In the genomic region with DNA sequence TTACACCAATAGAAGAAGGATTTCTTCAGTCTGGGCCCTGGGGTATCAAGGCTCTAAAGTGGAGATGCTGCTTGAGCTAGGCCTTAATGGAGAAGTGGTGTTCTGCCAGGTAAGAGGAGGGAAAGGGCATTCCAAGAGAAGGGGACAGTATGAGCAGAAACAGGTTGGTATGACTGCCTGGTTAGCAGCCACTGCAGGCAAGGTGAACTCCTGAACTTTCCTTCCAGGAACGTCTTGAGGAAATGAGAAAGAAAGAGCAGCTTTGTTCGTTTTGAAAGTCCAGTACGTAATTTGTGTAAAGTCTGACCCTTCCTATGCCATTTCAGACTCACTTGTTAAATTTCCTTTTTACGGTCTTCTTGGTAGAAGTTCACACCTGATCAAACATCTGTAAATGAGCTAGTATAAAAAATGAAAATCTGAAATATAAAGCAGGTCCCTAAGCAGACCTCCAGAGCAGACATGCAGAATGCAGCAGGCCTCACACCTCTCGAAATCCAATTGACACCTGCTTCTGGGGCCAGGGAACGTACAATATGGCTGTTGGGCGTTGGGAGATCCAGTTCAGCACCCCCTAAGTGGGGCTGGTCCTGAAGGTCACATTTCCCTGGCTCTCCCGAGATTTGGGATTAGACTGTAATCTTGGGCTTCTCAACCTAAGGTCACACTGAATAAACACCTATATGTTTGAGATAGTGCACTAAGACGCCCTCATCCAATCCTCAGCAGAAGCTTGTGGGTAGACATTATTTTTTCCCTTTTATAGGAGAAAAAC, we compare ENCODE assay signal across 19 cellular contexts. TPM values are rescaled to one million over a fixed set of nuclear protein-coding genes. Genes with fewer than 3 reads are reported as not detected.
DNase-seq lines count a peak whose midpoint lies in the region; ATAC-seq, FAIRE-seq and TF ChIP-seq lines count a peak whose summit lies in the region.
"Had no signal": no experiment of that assay in that cellular context is flagged by ENCODE, and none has a peak within 500 bp of the region (broad histone marks: within the 10 kb centered on the region; RNA-seq: fewer than 3 reads in every experiment).

No MANE protein-coding gene starts in this region.

- H3K9ac ChIP-seq in endothelial cell of umbilical vein (replicated peaks; ENCODE audit: extremely low read depth, insufficient read depth, low read length), result no peak overlapping the region
- H3K9ac ChIP-seq: GM23248 had no signal

- FAIRE-seq in endothelial cell of umbilical vein (lab: Jason Lieb, UNC) (no peak), small intestine (lab: Jason Lieb, UNC) (no peak)
- FAIRE-seq: G401.6, GM12892, H1 had no signal

- WGBS in small intestine, 3 donors, result 29 to 65% (median 49%) methylated on average over 9 of the region's 9 CpGs

- TF ChIP-seq CTCF in endothelial cell of umbilical vein (IDR thresholded peaks at IDR 0.05; ENCODE audit: extremely low read depth in 1 of 2, insufficient read depth in 1 of 2, low read depth in 1 of 2, low read length in 2 of 2) (no peak), mesothelial cell of epicardium (IDR thresholded peaks at IDR 0.05; ENCODE audit: unreplicated experiment) (no peak)

- no peaks in the 10 kb centered on the region for H3K9me1 ChIP-seq in endothelial cell of umbilical vein (replicated peaks; ENCODE audit: control insufficient read depth, extremely low read depth, insufficient read depth, low read length)

- peaks cover 10% of the 10 kb centered on the region for H3K36me3 Mint-ChIP-seq in mesothelial cell of epicardium

- peaks cover 43% of the 10 kb centered on the region for H3K4me1 ChIP-seq in SJSA1 (replicated peaks)
- peaks cover 23% of the 10 kb centered on the region for H3K4me1 ChIP-seq in endothelial cell of umbilical vein (ENCODE audit: control insufficient read depth, extremely low read depth, insufficient read depth, low read length)
- H3K4me1 ChIP-seq in small intestine (ENCODE audit: control insufficient read depth in 2 of 2, insufficient read depth in 1 of 2, low read depth in 1 of 2, low read length in 1 of 2), result peaks cover 0 to 2% of the 10 kb centered on the region in 2 donors

- H3K79me2 ChIP-seq in endothelial cell of umbilical vein (ENCODE audit: control insufficient read depth, insufficient read depth, low read length), result no peaks in the 10 kb centered on the region

- 0 out of 2 replicates have a peak overlapping the region, but pooled peaks have one; percentile 5 for H3K27ac ChIP-seq in SJSA1
- no peak overlapping the region for H3K27ac ChIP-seq in endothelial cell of umbilical vein (ENCODE audit: insufficient read depth, low read depth, low read length)
- no peak overlapping the region for H3K27ac ChIP-seq in small intestine (ENCODE audit: low read depth in 1 of 2, low read length in 1 of 2)
- H3K27ac ChIP-seq: GM23248 had no signal

- no peak overlapping the region for H2AFZ ChIP-seq in endothelial cell of umbilical vein (ENCODE audit: low read depth, low read length)
- H2AFZ ChIP-seq: GM23248 had no signal

- no peaks in the 10 kb centered on the region for H3K27me3 Mint-ChIP-seq in mesothelial cell of epicardium (ENCODE audit: low read depth)

- TF ChIP-seq POLR2A in endothelial cell of umbilical vein (IDR thresholded peaks at IDR 0.05; ENCODE audit: low read depth, low read length), result no peak

- DNase-seq in SJSA1 (ENCODE audit: low read depth in 1 of 2, low spot score in 2 of 2) (no peak), endothelial cell of umbilical vein (ENCODE audit: low read depth, low spot score) (peak; percentile 21), mesothelial cell of epicardium (ENCODE audit: low spot score in 2 of 2, unreplicated experiment in 2 of 2) (no peak), small intestine (peak; percentile 80), T-helper 1 cell (no peak)
- DNase-seq: C1 segment of cervical spinal cord; CD4-positive, alpha-beta memory T cell; COR-L47; DMS153; DND-41; GM23248; H7; HCEC 1CT had no signal

- H3K4me3 ChIP-seq in SJSA1 (no peak overlapping the region), endothelial cell of umbilical vein (replicated peaks in 1 of 3; ENCODE audit: insufficient read depth in 1 of 3, low read depth in 1 of 3, low read length in 3 of 3) (no peak overlapping the region), small intestine (ENCODE audit: low read depth in 1 of 2, low read length in 2 of 2) (no peak overlapping the region)
- H3K4me3 ChIP-seq: GM23248 had no signal

- peaks cover 34% of the 10 kb centered on the region for H3K4me1 Mint-ChIP-seq in mesothelial cell of epicardium
- H3K4me1 Mint-ChIP-seq: CD4-positive, alpha-beta memory T cell had no signal

- H3K4me3 Mint-ChIP-seq in mesothelial cell of epicardium, result no peak overlapping the region
- H3K4me3 Mint-ChIP-seq: CD4-positive, alpha-beta memory T cell had no signal

- H3K9me3 Mint-ChIP-seq in mesothelial cell of epicardium, result peaks cover 14% of the 10 kb centered on the region

- dilution Hi-C loops in endothelial cell of umbilical vein (cut with MboI; ENCODE audit: extremely low pct_ligation_motif_present, low sequenced_read_pairs), result no loop called here

- peak overlapping the region; percentile 5 for H3K27ac Mint-ChIP-seq in mesothelial cell of epicardium
- H3K27ac Mint-ChIP-seq: CD4-positive, alpha-beta memory T cell had no signal

- H3K27me3 ChIP-seq in SJSA1 (replicated peaks) (no peaks in the 10 kb centered on the region), endothelial cell of umbilical vein (ENCODE audit: control insufficient read depth in 2 of 2, insufficient read depth in 2 of 2, low read length in 2 of 2) (no peaks in the 10 kb centered on the region), small intestine (ENCODE audit: control insufficient read depth in 2 of 2, insufficient read depth in 2 of 2, low read length in 2 of 2) (no peaks in the 10 kb centered on the region)

- no peaks in the 10 kb centered on the region for H3K9me3 ChIP-seq in SJSA1 (replicated peaks)
- H3K9me3 ChIP-seq in endothelial cell of umbilical vein (replicated peaks; ENCODE audit: control insufficient read depth, insufficient read depth, low read length), result no peaks in the 10 kb centered on the region
- H3K9me3 ChIP-seq in small intestine (ENCODE audit: control insufficient read depth, low read depth), result no peaks in the 10 kb centered on the region

- H3K36me3 ChIP-seq in SJSA1 (no peaks in the 10 kb centered on the region), endothelial cell of umbilical vein (ENCODE audit: control insufficient read depth in 2 of 2, extremely low read depth in 1 of 2, insufficient read depth in 2 of 2, low read length in 2 of 2) (no peaks in the 10 kb centered on the region), small intestine (ENCODE audit: control insufficient read depth in 2 of 2, insufficient read depth in 2 of 2, low read length in 2 of 2) (no peaks in the 10 kb centered on the region)

- no peaks in the 10 kb centered on the region for H4K20me1 ChIP-seq in endothelial cell of umbilical vein (replicated peaks; ENCODE audit: control insufficient read depth, extremely low read depth, insufficient read depth, low read length)

- intact Hi-C loops in endothelial cell of umbilical vein (cut with micrococcal nuclease), result no loop called here

- no peak overlapping the region for H3K4me2 ChIP-seq in endothelial cell of umbilical vein (ENCODE audit: insufficient read depth, low read length)

- ATAC-seq in HG03108 (IDR thresholded peaks at IDR 0.05; ENCODE audit: unreplicated experiment) (no peak), HG02938 (IDR thresholded peaks at IDR 0.05; ENCODE audit: unreplicated experiment) (no peak), HG03135 (IDR thresholded peaks at IDR 0.05; ENCODE audit: unreplicated experiment) (no peak)

- BruUV-seq in endothelial cell of umbilical vein (replicated peaks; lab: Mats Ljungman, UMichigan), result no TSS peak

- CTCF ChIA-PET in endothelial cell of umbilical vein (lab: Charles Lee), result no interaction called here

- POLR2A ChIA-PET in endothelial cell of umbilical vein (lab: Charles Lee), result no interaction called here

TF ChIP-seq in endothelial cell of umbilical vein, 7 proteins besides CTCF, POLR2A, EP300 and RAD21 (continues in another document):
- TF ChIP-seq MYC (IDR thresholded peaks at IDR 0.05; ENCODE audit: low read depth, low read length) (no peak), GATA2 (IDR thresholded peaks at IDR 0.05; ENCODE audit: insufficient read depth, insufficient read length, low read depth, low read length) (no peak), FOS (IDR thresholded peaks at IDR 0.05; ENCODE audit: borderline replicate concordance, insufficient read depth, low read length) (no peak), EZH2 (IDR thresholded peaks at IDR 0.05; ENCODE audit: borderline replicate concordance, low read depth, low read length, severe bottlenecking) (no peak), POLR2AphosphoS5 (IDR thresholded peaks at IDR 0.05; ENCODE audit: insufficient read depth, low read depth, low read length) (no peak)
- TF ChIP-seq, protein P1, sequence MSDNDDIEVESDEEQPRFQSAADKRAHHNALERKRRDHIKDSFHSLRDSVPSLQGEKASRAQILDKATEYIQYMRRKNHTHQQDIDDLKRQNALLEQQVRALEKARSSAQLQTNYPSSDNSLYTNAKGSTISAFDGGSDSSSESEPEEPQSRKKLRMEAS (IDR thresholded peaks at IDR 0.05; ENCODE audit: insufficient read depth, insufficient read length), result no peak

RNA-seq across cellular contexts. Expression of a gene that starts 33.6 kb away (rescaled TPM):
- total RNA-seq in SJSA1 (2014; rRNA removed; shearing (Covaris generic)), result 0.26 TPM in 1 of 2 replicates, not detected in the other
- total RNA-seq in endothelial cell of umbilical vein (0.32 and 0.62 TPM in 2 replicates), mesothelial cell of epicardium (0.86 to 0.97 TPM (median 0.89 TPM) in 3 replicates)
- polyA plus RNA-seq in endothelial cell of umbilical vein (0.29 and 0.41 TPM in 2 replicates), small intestine (under 1 TPM; under 0.01 to 0.37 (median 0.27) TPM)
- polyA plus RNA-seq in endothelial cell of umbilical vein (2011; cell fraction: cytosol; rRNA removed), result 0.23 and 0.27 TPM in 2 replicates
- polyA plus RNA-seq in endothelial cell of umbilical vein (2011; cell fraction: nucleus; rRNA removed), result 1.9 and 2.3 TPM in 2 replicates
- polyA plus RNA-seq in endothelial cell of umbilical vein (2012), result 0.42 and 0.44 TPM in 2 replicates
- polyA minus RNA-seq in endothelial cell of umbilical vein, result 0.51 and 0.78 TPM in 2 replicates
- polyA minus RNA-seq in endothelial cell of umbilical vein (2011; cell fraction: cytosol; rRNA and poly(A)+ RNA removed), result not detected
- polyA minus RNA-seq in endothelial cell of umbilical vein (2011; cell fraction: nucleus; rRNA and poly(A)+ RNA removed), result 0.87 and 0.91 TPM in 2 replicates

RNA-seq across cellular contexts. Expression of a gene that starts 48.1 kb away (rescaled TPM):
- total RNA-seq in SJSA1 (2014; rRNA removed; shearing (Covaris generic)), result 122 and 130 TPM in 2 replicates
- total RNA-seq in endothelial cell of umbilical vein (47.7 and 50.1 TPM in 2 replicates), mesothelial cell of epicardium (36.4 to 41.3 TPM (median 40.8 TPM) in 3 replicates)
- polyA plus RNA-seq in endothelial cell of umbilical vein (54.5 and 68.9 TPM in 2 replicates), small intestine (10 to 100 TPM; 35.1 to 52.2 (median 45.4) TPM)
- polyA plus RNA-seq in endothelial cell of umbilical vein (2011; cell fraction: cytosol; rRNA removed), result 56.2 and 64.2 TPM in 2 replicates
- polyA plus RNA-seq in endothelial cell of umbilical vein (2011; cell fraction: nucleus; rRNA removed), result 59.4 and 59.7 TPM in 2 replicates
- polyA plus RNA-seq in endothelial cell of umbilical vein (2012), result 44.9 and 45.1 TPM in 2 replicates
- polyA minus RNA-seq in endothelial cell of umbilical vein, result 55.8 and 60.5 TPM in 2 replicates
- 27.8 TPM for polyA minus RNA-seq in endothelial cell of umbilical vein (2011; cell fraction: cytosol; rRNA and poly(A)+ RNA removed)
- 26.4 and 31.4 TPM in 2 replicates for polyA minus RNA-seq in endothelial cell of umbilical vein (2011; cell fraction: nucleus; rRNA and poly(A)+ RNA removed)

Comparison
In these comparisons a context has a peak if more than half of its experiments do, and no peak if none do; other contexts are left out.
1. DNase-seq: peak in endothelial cell of umbilical vein (single experiment) and small intestine (single experiment); none in SJSA1 (0 of 2), mesothelial cell of epicardium (0 of 2) and T-helper 1 cell (0 of 5).